Comparison of ENCODE assay signal across 18 cellular contexts in genomic region chrX:1531106-1531890, GRCh38. TPM values are rescaled to one million over a fixed set of nuclear protein-coding genes. Genes with fewer than 3 reads are reported as not detected.
DNase-seq lines count a peak whose midpoint lies in the region; ATAC-seq, FAIRE-seq and TF ChIP-seq lines count a peak whose summit lies in the region.
"Had no signal": no experiment of that assay in that cellular context is flagged by ENCODE, and none has a peak within 500 bp of the region (broad histone marks: within the 10 kb centered on the region; RNA-seq: fewer than 3 reads in every experiment).

No MANE protein-coding gene starts in this region.

- no peak overlapping the region for H3K27ac ChIP-seq in sigmoid colon
- H3K27ac ChIP-seq: esophagus muscularis mucosa, thyroid gland had no signal

- POLR2A ChIA-PET in activated CD4-positive, alpha-beta T cell treated with anti-CD3 and anti-CD28 coated beads, Interleukin-2, amount 10 ng/mL, durations not matched to agents 7 days and 5 days (lab: Charles Lee) = no interaction called here

- H3K4me3 ChIP-seq in sigmoid colon = no peak overlapping the region
- H3K4me3 ChIP-seq: esophagus muscularis mucosa, thyroid gland had no signal

- peaks cover 7% of the 10 kb centered on the region for H3K4me1 Mint-ChIP-seq in activated CD4-positive, alpha-beta T cell treated with anti-CD3 and anti-CD28 coated beads, Interleukin-2, amount 10 ng/mL, durations not matched to agents 7 days and 5 days
- no peaks in the 10 kb centered on the region for H3K4me1 Mint-ChIP-seq in activated T-helper 17 cell treated with anti-CD3 and anti-CD28 coated beads, Interleukin-2, amount 50 U/mL, for 72 hours
- H3K4me1 Mint-ChIP-seq: nephron progenitor cell had no signal

- no peak for TF ChIP-seq EP300 in sigmoid colon (IDR thresholded peaks at IDR 0.05)

- WGBS in sigmoid colon, 2 donors = 79 to 86% methylated on average over 10 of the region's 10 CpGs

- H3K27ac Mint-ChIP-seq in activated CD4-positive, alpha-beta T cell treated with anti-CD3 and anti-CD28 coated beads, Interleukin-2, amount 10 ng/mL, durations not matched to agents 7 days and 5 days = no peak overlapping the region
- no peak overlapping the region for H3K27ac Mint-ChIP-seq in activated T-helper 17 cell treated with anti-CD3 and anti-CD28 coated beads, Interleukin-2, amount 50 U/mL, for 72 hours
- H3K27ac Mint-ChIP-seq: CD4-positive, alpha-beta T cell; immature natural killer cell; nephron progenitor cell had no signal

- no peaks in the 10 kb centered on the region for H3K9me3 ChIP-seq in sigmoid colon
- H3K9me3 ChIP-seq: esophagus muscularis mucosa, thyroid gland had no signal

- H3K36me3 ChIP-seq in sigmoid colon = no peaks in the 10 kb centered on the region
- H3K36me3 ChIP-seq: esophagus muscularis mucosa, thyroid gland had no signal

- in situ Hi-C loops in GM13977 (cut with MboI; ENCODE audit: low pct_unique_long_range_greater_than_20kb, low sequenced_read_pairs, unreplicated experiment) = no loop called here

- FAIRE-seq in GM12892 (lab: Jason Lieb, UNC) = peak; percentile 96

- H3K36me3 Mint-ChIP-seq in activated CD4-positive, alpha-beta T cell treated with anti-CD3 and anti-CD28 coated beads, Interleukin-2, amount 10 ng/mL, durations not matched to agents 7 days and 5 days (ENCODE audit: low read depth) = peaks cover 22% of the 10 kb centered on the region
- H3K36me3 Mint-ChIP-seq in activated T-helper 17 cell treated with anti-CD3 and anti-CD28 coated beads, Interleukin-2, amount 50 U/mL, for 72 hours (ENCODE audit: low read depth) = peaks cover 31% of the 10 kb centered on the region

- TF ChIP-seq POLR2A in GM12892 (IDR thresholded peaks at IDR 0.05; ENCODE audit: low read depth, low read length) = no peak
- TF ChIP-seq POLR2A in sigmoid colon (IDR thresholded peaks at IDR 0.05) = no peak

- no peak for TF ChIP-seq CTCF in sigmoid colon (IDR thresholded peaks at IDR 0.05)
- no peak for TF ChIP-seq CTCF in GM13977 (IDR thresholded peaks at IDR 0.05; ENCODE audit: extremely low read depth, insufficient read depth, missing control alignments)

- no peak overlapping the region for H3K4me3 Mint-ChIP-seq in activated CD4-positive, alpha-beta T cell treated with anti-CD3 and anti-CD28 coated beads, Interleukin-2, amount 10 ng/mL, durations not matched to agents 7 days and 5 days
- H3K4me3 Mint-ChIP-seq in activated T-helper 17 cell treated with anti-CD3 and anti-CD28 coated beads, Interleukin-2, amount 50 U/mL, for 72 hours = no peak overlapping the region
- H3K4me3 Mint-ChIP-seq: CD4-positive, alpha-beta T cell; immature natural killer cell; nephron progenitor cell had no signal

- H3K4me1 ChIP-seq in sigmoid colon = no peaks in the 10 kb centered on the region
- H3K4me1 ChIP-seq: esophagus muscularis mucosa, thyroid gland had no signal

- peak; percentile 17 to 33 for DNase-seq in activated CD4-positive, alpha-beta T cell treated with anti-CD3 and anti-CD28 coated beads for 24 hours (ENCODE audit: low read depth in 2 of 2)
- no peak for DNase-seq in activated CD4-positive, alpha-beta T cell treated with anti-CD3 and anti-CD28 coated beads, Interleukin-2, amount 10 ng/mL, durations not matched to agents 7 days and 5 days
- DNase-seq in GM12892 (ENCODE audit: insufficient read length) (no peak), sigmoid colon (peak; percentile 24), GM13977 (ENCODE audit: low spot score) (no peak)
- no peak for DNase-seq in effector CD8-positive, alpha-beta T cell (lab: John Stamatoyannopoulos, UW)
- DNase-seq: CD4-positive, alpha-beta T cell; DMS79; immature natural killer cell; NCI-H1694 treated with DMSO at 0.1 percent for 48 hours; NCI-H446 treated with DMSO at 0.1 percent for 48 hours; nephron progenitor cell; thyroid gland had no signal

- intact Hi-C loops in sigmoid colon (cut with DNase I) = no loop called here

- peak; percentile 38 for ATAC-seq in activated T-helper 17 cell treated with anti-CD3 and anti-CD28 coated beads, Interleukin-2, amount 50 U/mL, for 72 hours (replicated peaks)
- no peak for ATAC-seq in HG03442 (IDR thresholded peaks at IDR 0.05; ENCODE audit: unreplicated experiment)
- ATAC-seq: HCT116 had no signal

- H3K9me3 Mint-ChIP-seq in activated CD4-positive, alpha-beta T cell treated with anti-CD3 and anti-CD28 coated beads, Interleukin-2, amount 10 ng/mL, durations not matched to agents 7 days and 5 days = no peaks in the 10 kb centered on the region
- H3K9me3 Mint-ChIP-seq in activated T-helper 17 cell treated with anti-CD3 and anti-CD28 coated beads, Interleukin-2, amount 50 U/mL, for 72 hours = no peaks in the 10 kb centered on the region
- H3K9me3 Mint-ChIP-seq: CD4-positive, alpha-beta T cell; immature natural killer cell; nephron progenitor cell had no signal

- CTCF ChIA-PET in activated CD4-positive, alpha-beta T cell treated with anti-CD3 and anti-CD28 coated beads, Interleukin-2, amount 10 ng/mL, durations not matched to agents 7 days and 5 days (lab: Charles Lee) = no interaction called here

- no peaks in the 10 kb centered on the region for H3K27me3 Mint-ChIP-seq in activated CD4-positive, alpha-beta T cell treated with anti-CD3 and anti-CD28 coated beads, Interleukin-2, amount 10 ng/mL, durations not matched to agents 7 days and 5 days
- no peaks in the 10 kb centered on the region for H3K27me3 Mint-ChIP-seq in activated T-helper 17 cell treated with anti-CD3 and anti-CD28 coated beads, Interleukin-2, amount 50 U/mL, for 72 hours
- H3K27me3 Mint-ChIP-seq: CD4-positive, alpha-beta T cell had no signal

- H3K27me3 ChIP-seq in sigmoid colon = peaks cover 0 to 14% (median 7%) of the 10 kb centered on the region in 3 donors
- H3K27me3 ChIP-seq: thyroid gland had no signal

RNA-seq across cellular contexts. Expression of gene P2RY8, which starts 5.7 kb away (rescaled TPM):
- total RNA-seq in activated CD4-positive, alpha-beta T cell treated with anti-CD3 and anti-CD28 coated beads, Interleukin-2, amount 10 ng/mL, durations not matched to agents 7 days and 5 days = 100 to 1,000 TPM in 1 of 2 experiments, 10 to 100 TPM in 1; 99.1 to 107 TPM
- 31.4 TPM for polyA plus RNA-seq in GM12892 (2012; ENCODE audit: missing spikeins)
- total RNA-seq in activated T-helper 17 cell treated with anti-CD3 and anti-CD28 coated beads, Interleukin-2, amount 50 U/mL, for 72 hours = 100 to 1,000 TPM in 1 of 2 donors, 10 to 100 TPM in 1; 89.0 to 105 TPM
- 1 to 10 TPM in 1 of 4 donors, under 1 TPM in 3; 0.28 to 1.8 (median 0.75) TPM for total RNA-seq in sigmoid colon
- 10 to 100 TPM in 1 of 3 donors, under 1 TPM in 1, not detected in 1; 0.92 to 15.0 TPM for polyA plus RNA-seq in sigmoid colon
- total RNA-seq: A172 had no signal

Comparison
In these comparisons a context has a peak if more than half of its experiments do, and no peak if none do; other contexts are left out.
1. DNase-seq: peak in activated CD4-positive, alpha-beta T cell treated with anti-CD3 and anti-CD28 coated beads for 24 hours (2 of 2) and sigmoid colon (single experiment); none in activated CD4-positive, alpha-beta T cell treated with anti-CD3 and anti-CD28 coated beads, Interleukin-2, amount 10 ng/mL, durations not matched to agents 7 days and 5 days (single experiment), GM12892 (single experiment), effector CD8-positive, alpha-beta T cell (single experiment) and GM13977 (single experiment).
2. RNA of gene P2RY8, which starts 5.7 kb away (total RNA-seq): 99.1 to 107 TPM in activated CD4-positive, alpha-beta T cell treated with anti-CD3 and anti-CD28 coated beads, Interleukin-2, amount 10 ng/mL, durations not matched to agents 7 days and 5 days and 89.0 to 105 TPM in activated T-helper 17 cell treated with anti-CD3 and anti-CD28 coated beads, Interleukin-2, amount 50 U/mL, for 72 hours; 0.28 to 1.8 TPM in sigmoid colon; every median in the first group is over 10 times any median in the second.